In genomic region chr3:189311521-189311920, GRCh38 we compare ENCODE assay signal across 17 cellular contexts.
"Had no signal": no experiment of that assay in that cellular context is flagged by ENCODE, and none has a peak within 500 bp of the region (broad histone marks: within the 10 kb centered on the region; RNA-seq: fewer than 3 reads in every experiment).

No MANE protein-coding gene starts in this region.

- H3K9me3 Mint-ChIP-seq: activated naive CD8-positive, alpha-beta T cell treated with anti-CD3 and anti-CD28 coated beads, Interleukin-2, amount 10 ng/mL, durations not matched to agents 7 days and 5 days; memory B cell; naive B cell; neural crest cell had no signal

- H3K9me3 ChIP-seq: body of pancreas, right atrium auricular region, transverse colon, uterus had no signal

- H3K27me3 Mint-ChIP-seq: activated naive CD8-positive, alpha-beta T cell treated with anti-CD3 and anti-CD28 coated beads, Interleukin-2, amount 10 ng/mL, durations not matched to agents 7 days and 5 days had no signal

- H3K27ac Mint-ChIP-seq: activated naive CD8-positive, alpha-beta T cell treated with anti-CD3 and anti-CD28 coated beads, Interleukin-2, amount 10 ng/mL, durations not matched to agents 7 days and 5 days; memory B cell; naive B cell had no signal

- ATAC-seq: activated CD4-positive, CD25-positive, alpha-beta regulatory T cell treated with anti-CD3 and anti-CD28 coated beads, Interleukin-2, amount 50 U/mL, for 24 hours; body of pancreas had no signal

- H3K4me3 Mint-ChIP-seq: activated naive CD8-positive, alpha-beta T cell treated with anti-CD3 and anti-CD28 coated beads, Interleukin-2, amount 10 ng/mL, durations not matched to agents 7 days and 5 days; memory B cell; naive B cell; neural crest cell had no signal

- H3K4me1 Mint-ChIP-seq: memory B cell, naive B cell had no signal

- DNase-seq: activated CD4-positive, alpha-beta T cell treated with anti-CD3 and anti-CD28 coated beads, Interleukin-2, amount 50 U/mL, for 48 hours; activated naive CD4-positive, alpha-beta T cell; activated naive CD8-positive, alpha-beta T cell treated with anti-CD3 and anti-CD28 coated beads, Interleukin-2, amount 10 ng/mL, durations not matched to agents 7 days and 5 days; body of pancreas; foreskin fibroblast; naive B cell; stimulated activated CD4-positive, alpha-beta T cell treated with anti-CD3 and anti-CD28 coated beads, Interleukin-12 subunit alpha, Interleukin-12 subunit beta, amount 100 ng/mL, for 4 hours; stimulated activated CD4-positive, alpha-beta T cell treated with anti-CD3 and anti-CD28 coated beads, Interleukin-1b, Interleukin-23, amount 100 ng/mL, for 48 hours; stimulated activated CD8-positive, alpha-beta memory T cell treated with anti-CD3 and anti-CD28 coated beads, Interleukin-4, amount 100 ng/mL, for 48 hours; stimulated activated naive CD4-positive, alpha-beta T cell treated with Interleukin-2 at 50 U/mL for 16 hours; T1000; transverse colon; uterus had no signal

- H3K36me3 Mint-ChIP-seq: activated naive CD8-positive, alpha-beta T cell treated with anti-CD3 and anti-CD28 coated beads, Interleukin-2, amount 10 ng/mL, durations not matched to agents 7 days and 5 days; memory B cell; naive B cell had no signal
